1 cellular context compared by ENCODE assay signal in genomic region chr2:9336534-9337354, GRCh38.
TF ChIP-seq lines count a peak whose summit lies in the region.

No MANE protein-coding gene starts in this region.

TF ChIP-seq in HepG2, 621 proteins besides CTCF, POLR2A, EP300 and RAD21 (continued from another document and continues in another):
- TF ChIP-seq DMTF1 (CRISPR knock-in tag; IDR thresholded peaks at IDR 0.05) (no peak), PAX8 (CRISPR knock-in tag; IDR thresholded peaks at IDR 0.05; ENCODE audit: borderline replicate concordance) (no peak), THYN1 (CRISPR knock-in tag; IDR thresholded peaks at IDR 0.05; ENCODE audit: borderline replicate concordance, low read depth) (no peak), ZNF772 (CRISPR knock-in tag; IDR thresholded peaks at IDR 0.05) (peak; percentile 70; the same call in 1 of the 2 replicates), ZNF292 (CRISPR knock-in tag; IDR thresholded peaks at IDR 0.05; ENCODE audit: borderline replicate concordance, low read depth) (peak; percentile 75; the same call in 1 of the 2 replicates), ZNF576 (CRISPR knock-in tag; IDR thresholded peaks at IDR 0.05) (no peak), SOX5 (CRISPR knock-in tag; IDR thresholded peaks at IDR 0.05; ENCODE audit: borderline replicate concordance) (peak; percentile 74), ELF1 (CRISPR knock-in tag; IDR thresholded peaks at IDR 0.05) (no peak), ETV5 (CRISPR knock-in tag; IDR thresholded peaks at IDR 0.05; ENCODE audit: borderline replicate concordance) (peak; percentile 27; the same call in 1 of the 2 replicates), MEIS2 (CRISPR knock-in tag; IDR thresholded peaks at IDR 0.05) (0 out of 2 replicates have a peak, but pooled peaks have one; percentile 72), YEATS2 (CRISPR knock-in tag; IDR thresholded peaks at IDR 0.05; ENCODE audit: borderline replicate concordance) (no peak; the same call in 1 of the 2 replicates), SMAD1 (CRISPR knock-in tag; IDR thresholded peaks at IDR 0.05; ENCODE audit: borderline replicate concordance, low read depth) (no peak), GATAD2A (CRISPR knock-in tag; IDR thresholded peaks at IDR 0.05) (peak; percentile 57; the same call in 1 of the 2 replicates), AKAP8 (CRISPR knock-in tag; IDR thresholded peaks at IDR 0.05) (no peak), NRL (CRISPR knock-in tag; IDR thresholded peaks at IDR 0.05; ENCODE audit: borderline replicate concordance) (peak; percentile 59; the same call in 1 of the 2 replicates), TERF1 (CRISPR knock-in tag; IDR thresholded peaks at IDR 0.05) (no peak), ZBTB1 (CRISPR knock-in tag; IDR thresholded peaks at IDR 0.05; ENCODE audit: borderline replicate concordance) (no peak), ERF (CRISPR knock-in tag; IDR thresholded peaks at IDR 0.05) (no peak; the same call in 1 of the 2 replicates), ATF7-NPFF (CRISPR knock-in tag; IDR thresholded peaks at IDR 0.05; ENCODE audit: low read depth) (0 out of 2 replicates have a peak, but pooled peaks have one; percentile 56), DPF2 (CRISPR knock-in tag; IDR thresholded peaks at IDR 0.05; ENCODE audit: borderline replicate concordance, low read depth) (peak; percentile 63), ATM (IDR thresholded peaks at IDR 0.05; ENCODE audit: borderline replicate concordance) (no peak), SP4 (CRISPR knock-in tag; IDR thresholded peaks at IDR 0.05) (0 out of 2 replicates have a peak, but pooled peaks have one; percentile 12), BRF2 (CRISPR knock-in tag; IDR thresholded peaks at IDR 0.05) (peak; percentile 40; the same call in 1 of the 2 replicates), BRCA1 (CRISPR knock-in tag; IDR thresholded peaks at IDR 0.05) (peak; percentile 93), HMG20A (CRISPR knock-in tag; IDR thresholded peaks at IDR 0.05; ENCODE audit: borderline replicate concordance) (peak; percentile 74), ZNF567 (CRISPR knock-in tag; IDR thresholded peaks at IDR 0.05; ENCODE audit: borderline replicate concordance) (no peak), ZBTB4 (CRISPR knock-in tag; IDR thresholded peaks at IDR 0.05; ENCODE audit: borderline replicate concordance) (peak; percentile 73; the same call in 1 of the 2 replicates), KDM6A (CRISPR knock-in tag; IDR thresholded peaks at IDR 0.05; ENCODE audit: low read depth) (peak; percentile 94), SRY (CRISPR knock-in tag; IDR thresholded peaks at IDR 0.05) (0 out of 2 replicates have a peak, but pooled peaks have one; percentile 32), ZNF232 (CRISPR knock-in tag; IDR thresholded peaks at IDR 0.05; ENCODE audit: borderline replicate concordance) (peak; percentile 79; the same call in 1 of the 2 replicates), BHLHE40 (IDR thresholded peaks at IDR 0.05; ENCODE audit: low read length) (no peak), SNRNP70 (IDR thresholded peaks at IDR 0.05; ENCODE audit: low read depth, low read length) (no peak), RFXANK (CRISPR knock-in tag; IDR thresholded peaks at IDR 0.05) (no peak), AFF4 (CRISPR knock-in tag; IDR thresholded peaks at IDR 0.05) (0 out of 2 replicates have a peak, but pooled peaks have one; percentile 26), FOXM1 (CRISPR knock-in tag; IDR thresholded peaks at IDR 0.05) (no peak), ETS1 (CRISPR knock-in tag; IDR thresholded peaks at IDR 0.05) (no peak), SIX1 (CRISPR knock-in tag; IDR thresholded peaks at IDR 0.05; ENCODE audit: borderline replicate concordance) (peak; percentile 85), ZNF557 (CRISPR knock-in tag; IDR thresholded peaks at IDR 0.05) (0 out of 2 replicates have a peak, but pooled peaks have one; percentile 31), SALL1 (CRISPR knock-in tag; IDR thresholded peaks at IDR 0.05) (peak; percentile 79), ZNF792 (CRISPR knock-in tag; IDR thresholded peaks at IDR 0.05) (peak; percentile 23; the same call in 1 of the 2 replicates), POLR2AphosphoS2 (IDR thresholded peaks at IDR 0.05; ENCODE audit: low read depth, low read length) (no peak), ARNT (IDR thresholded peaks at IDR 0.05) (no peak), ZNF7 (CRISPR knock-in tag; IDR thresholded peaks at IDR 0.05) (no peak), POGZ (CRISPR knock-in tag; IDR thresholded peaks at IDR 0.05) (peak; percentile 57; the same call in 1 of the 2 replicates)
- TF ChIP-seq, protein P1, sequence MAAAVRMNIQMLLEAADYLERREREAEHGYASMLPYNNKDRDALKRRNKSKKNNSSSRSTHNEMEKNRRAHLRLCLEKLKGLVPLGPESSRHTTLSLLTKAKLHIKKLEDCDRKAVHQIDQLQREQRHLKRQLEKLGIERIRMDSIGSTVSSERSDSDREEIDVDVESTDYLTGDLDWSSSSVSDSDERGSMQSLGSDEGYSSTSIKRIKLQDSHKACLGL (CRISPR knock-in tag; IDR thresholded peaks at IDR 0.05) = no peak
- TF ChIP-seq, protein P2, sequence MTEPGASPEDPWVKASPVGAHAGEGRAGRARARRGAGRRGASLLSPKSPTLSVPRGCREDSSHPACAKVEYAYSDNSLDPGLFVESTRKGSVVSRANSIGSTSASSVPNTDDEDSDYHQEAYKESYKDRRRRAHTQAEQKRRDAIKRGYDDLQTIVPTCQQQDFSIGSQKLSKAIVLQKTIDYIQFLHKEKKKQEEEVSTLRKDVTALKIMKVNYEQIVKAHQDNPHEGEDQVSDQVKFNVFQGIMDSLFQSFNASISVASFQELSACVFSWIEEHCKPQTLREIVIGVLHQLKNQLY (CRISPR knock-in tag; IDR thresholded peaks at IDR 0.05) = 0 out of 2 replicates have a peak, but pooled peaks have one; percentile 34
- TF ChIP-seq, protein P3, sequence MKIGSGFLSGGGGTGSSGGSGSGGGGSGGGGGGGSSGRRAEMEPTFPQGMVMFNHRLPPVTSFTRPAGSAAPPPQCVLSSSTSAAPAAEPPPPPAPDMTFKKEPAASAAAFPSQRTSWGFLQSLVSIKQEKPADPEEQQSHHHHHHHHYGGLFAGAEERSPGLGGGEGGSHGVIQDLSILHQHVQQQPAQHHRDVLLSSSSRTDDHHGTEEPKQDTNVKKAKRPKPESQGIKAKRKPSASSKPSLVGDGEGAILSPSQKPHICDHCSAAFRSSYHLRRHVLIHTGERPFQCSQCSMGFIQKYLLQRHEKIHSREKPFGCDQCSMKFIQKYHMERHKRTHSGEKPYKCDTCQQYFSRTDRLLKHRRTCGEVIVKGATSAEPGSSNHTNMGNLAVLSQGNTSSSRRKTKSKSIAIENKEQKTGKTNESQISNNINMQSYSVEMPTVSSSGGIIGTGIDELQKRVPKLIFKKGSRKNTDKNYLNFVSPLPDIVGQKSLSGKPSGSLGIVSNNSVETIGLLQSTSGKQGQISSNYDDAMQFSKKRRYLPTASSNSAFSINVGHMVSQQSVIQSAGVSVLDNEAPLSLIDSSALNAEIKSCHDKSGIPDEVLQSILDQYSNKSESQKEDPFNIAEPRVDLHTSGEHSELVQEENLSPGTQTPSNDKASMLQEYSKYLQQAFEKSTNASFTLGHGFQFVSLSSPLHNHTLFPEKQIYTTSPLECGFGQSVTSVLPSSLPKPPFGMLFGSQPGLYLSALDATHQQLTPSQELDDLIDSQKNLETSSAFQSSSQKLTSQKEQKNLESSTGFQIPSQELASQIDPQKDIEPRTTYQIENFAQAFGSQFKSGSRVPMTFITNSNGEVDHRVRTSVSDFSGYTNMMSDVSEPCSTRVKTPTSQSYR (CRISPR knock-in tag; IDR thresholded peaks at IDR 0.05; ENCODE audit: borderline replicate concordance) = no peak
